Comparison of ENCODE assay signal across 8 cellular contexts in genomic region chr9:77488439-77489126, GRCh38.
DNase-seq lines count a peak whose midpoint lies in the region; ATAC-seq, FAIRE-seq and TF ChIP-seq lines count a peak whose summit lies in the region.

No MANE protein-coding gene starts in this region.

- H3K79me2 ChIP-seq in OCI-LY3 (ENCODE audit: low read length): no peaks in the 10 kb centered on the region
- no peaks in the 10 kb centered on the region for H3K79me2 ChIP-seq in endothelial cell of umbilical vein (ENCODE audit: control insufficient read depth, insufficient read depth, low read length)

- CTCF ChIA-PET in AG04449 (lab: Yijun Ruan, JAX) (interaction anchor here (0.6 to 6.3 kb wide), 16 partner anchors 10 to 322 kb away, joined by 3 to 123 read pairs (median 12); no protein-coding TSS in a partner anchor), endothelial cell of umbilical vein (lab: Charles Lee) (interaction anchor here (0.6 to 6.3 kb wide), 13 partner anchors 13 to 882 kb away, joined by 3 to 44 read pairs (median 5); no protein-coding TSS in a partner anchor)

- H3K4me2 ChIP-seq in OCI-LY3 (ENCODE audit: low read length) (no peak overlapping the region), endothelial cell of umbilical vein (ENCODE audit: insufficient read depth, low read length) (no peak overlapping the region)

- H2AFZ ChIP-seq in OCI-LY3 (ENCODE audit: low read depth, low read length): no peak overlapping the region
- H2AFZ ChIP-seq in endothelial cell of umbilical vein (ENCODE audit: low read depth, low read length): no peak overlapping the region

- TF ChIP-seq CTCF in AG04449 (IDR thresholded peaks at IDR 0.05; ENCODE audit: insufficient read depth, low read length, missing control alignments) (peak; percentile 55), OCI-LY3 (IDR thresholded peaks at IDR 0.05; ENCODE audit: low read depth, low read length) (peak; percentile 55), endothelial cell of umbilical vein (IDR thresholded peaks at IDR 0.05; ENCODE audit: extremely low read depth in 1 of 2, insufficient read depth in 1 of 2, low read depth in 1 of 2, low read length in 2 of 2) (peak; percentile 23 to 41)

- FAIRE-seq in endothelial cell of umbilical vein (lab: Jason Lieb, UNC): peak; percentile 56

- H4K20me1 ChIP-seq in OCI-LY3 (ENCODE audit: insufficient read depth, low read length) (no peaks in the 10 kb centered on the region), endothelial cell of umbilical vein (replicated peaks; ENCODE audit: control insufficient read depth, extremely low read depth, insufficient read depth, low read length) (no peaks in the 10 kb centered on the region)

- H3K9me1 ChIP-seq in endothelial cell of umbilical vein (replicated peaks; ENCODE audit: control insufficient read depth, extremely low read depth, insufficient read depth, low read length): no peaks in the 10 kb centered on the region

- DNase-seq in AG04449 (ENCODE audit: low read depth, low spot score) (no peak), endothelial cell of umbilical vein (ENCODE audit: low read depth, low spot score) (peak; percentile 18), cerebellar nuclear complex (lab: John Stamatoyannopoulos, UW) (no peak), C1 segment of cervical spinal cord (lab: John Stamatoyannopoulos, UW) (no peak), NCI-H1105 treated with DMSO at 0.1 percent for 48 hours (lab: John Stamatoyannopoulos, UW) (no peak)

- no peak for TF ChIP-seq POLR2A in endothelial cell of umbilical vein (IDR thresholded peaks at IDR 0.05; ENCODE audit: low read depth, low read length)

- no peak overlapping the region for H3K27ac ChIP-seq in OCI-LY3 (ENCODE audit: low read length)
- no peak overlapping the region for H3K27ac ChIP-seq in endothelial cell of umbilical vein (ENCODE audit: insufficient read depth, low read depth, low read length)

- no TSS peak for BruUV-seq in endothelial cell of umbilical vein (replicated peaks; lab: Mats Ljungman, UMichigan)

- POLR2A ChIA-PET in AG04449 (lab: Yijun Ruan, JAX): no interaction called here
- POLR2A ChIA-PET in endothelial cell of umbilical vein (lab: Charles Lee): no interaction called here

- ATAC-seq in GM18502 (IDR thresholded peaks at IDR 0.05; ENCODE audit: poor library complexity, unreplicated experiment): peak; percentile 63
- no peak for ATAC-seq in HG02840 (IDR thresholded peaks at IDR 0.05; ENCODE audit: low FRiP score, unreplicated experiment)

- H3K27me3 ChIP-seq in OCI-LY3 (ENCODE audit: low read depth, low read length): peaks cover 4% of the 10 kb centered on the region; the same call in 1 of the 2 replicates
- H3K27me3 ChIP-seq in endothelial cell of umbilical vein (ENCODE audit: control insufficient read depth in 2 of 2, insufficient read depth in 2 of 2, low read length in 2 of 2): no peaks in the 10 kb centered on the region

- no peaks in the 10 kb centered on the region for H3K9me3 ChIP-seq in OCI-LY3 (ENCODE audit: insufficient read depth, low read length)
- H3K9me3 ChIP-seq in endothelial cell of umbilical vein (replicated peaks; ENCODE audit: control insufficient read depth, insufficient read depth, low read length): no peaks in the 10 kb centered on the region

- H3K4me3 ChIP-seq in AG04449 (ENCODE audit: low read depth, low read length) (no peak overlapping the region), OCI-LY3 (ENCODE audit: low read length) (no peak overlapping the region), endothelial cell of umbilical vein (replicated peaks in 1 of 3; ENCODE audit: insufficient read depth in 1 of 3, low read depth in 1 of 3, low read length in 3 of 3) (no peak overlapping the region)

- intact Hi-C loops in endothelial cell of umbilical vein (cut with micrococcal nuclease): loop anchor here (1.0 kb wide), 2 partner anchors 30 to 321 kb away; no protein-coding TSS in a partner anchor

- H3K4me1 ChIP-seq in OCI-LY3 (ENCODE audit: low read length) (no peaks in the 10 kb centered on the region), endothelial cell of umbilical vein (ENCODE audit: control insufficient read depth, extremely low read depth, insufficient read depth, low read length) (no peaks in the 10 kb centered on the region)

- no peak overlapping the region for H3K9ac ChIP-seq in OCI-LY3 (ENCODE audit: low read length)
- no peak overlapping the region for H3K9ac ChIP-seq in endothelial cell of umbilical vein (replicated peaks; ENCODE audit: extremely low read depth, insufficient read depth, low read length)

- dilution Hi-C loops in endothelial cell of umbilical vein (cut with MboI; ENCODE audit: extremely low pct_ligation_motif_present, low sequenced_read_pairs): no loop called here

- no peaks in the 10 kb centered on the region for H3K36me3 ChIP-seq in OCI-LY3 (replicated peaks; ENCODE audit: low read depth, low read length)
- H3K36me3 ChIP-seq in endothelial cell of umbilical vein (ENCODE audit: control insufficient read depth in 2 of 2, extremely low read depth in 1 of 2, insufficient read depth in 2 of 2, low read length in 2 of 2): no peaks in the 10 kb centered on the region

TF ChIP-seq in endothelial cell of umbilical vein, 7 proteins besides CTCF, POLR2A, EP300 and RAD21:
- no peak for TF ChIP-seq POLR2AphosphoS5 (IDR thresholded peaks at IDR 0.05; ENCODE audit: insufficient read depth, low read depth, low read length)
- no peak for TF ChIP-seq FOS (IDR thresholded peaks at IDR 0.05; ENCODE audit: borderline replicate concordance, insufficient read depth, low read length)
- no peak for TF ChIP-seq GATA2 (IDR thresholded peaks at IDR 0.05; ENCODE audit: insufficient read depth, insufficient read length, low read depth, low read length)
- no peak for TF ChIP-seq EZH2 (IDR thresholded peaks at IDR 0.05; ENCODE audit: borderline replicate concordance, low read depth, low read length, severe bottlenecking)
- no peak for TF ChIP-seq MAX (IDR thresholded peaks at IDR 0.05; ENCODE audit: insufficient read depth, insufficient read length)
- no peak for TF ChIP-seq JUN (IDR thresholded peaks at IDR 0.05; ENCODE audit: borderline replicate concordance, insufficient read depth, insufficient read length, low read depth)
- TF ChIP-seq MYC (IDR thresholded peaks at IDR 0.05; ENCODE audit: low read depth, low read length): no peak
